ENCODE assay signal across 1 cellular context in the genomic region with DNA sequence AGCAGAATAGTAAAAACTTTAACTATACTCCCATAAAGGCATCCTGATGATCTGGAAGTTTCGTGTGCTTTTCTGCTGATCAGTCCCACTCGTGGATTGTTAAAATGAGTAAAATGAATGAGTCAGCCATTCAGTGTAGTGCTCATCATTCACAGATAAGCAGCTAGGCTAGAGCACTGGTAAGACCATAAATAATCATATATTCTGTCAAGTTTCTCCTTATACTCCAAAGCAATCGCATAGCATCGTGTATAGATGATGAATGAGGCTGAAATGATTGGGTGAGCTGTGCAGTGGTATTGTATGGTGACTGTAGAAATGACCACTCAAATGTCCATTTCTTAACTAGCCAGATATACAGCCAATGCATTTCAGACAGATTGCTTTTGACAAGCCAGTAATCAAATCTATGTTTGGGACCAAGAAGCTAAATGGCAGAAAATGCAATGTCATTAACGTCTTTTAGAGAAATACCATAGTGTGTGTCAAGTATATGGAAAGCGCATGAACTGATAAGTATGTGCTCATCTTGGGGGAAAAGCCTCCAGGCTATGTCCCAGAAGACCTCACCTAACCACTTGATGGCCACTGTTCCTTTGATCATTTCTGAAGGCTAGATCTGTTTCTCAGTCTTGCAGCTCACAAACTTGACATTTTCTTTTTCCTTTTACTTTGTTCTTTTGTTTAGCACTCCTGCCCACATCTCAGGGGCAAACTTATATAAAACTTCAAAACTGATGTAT.
TF ChIP-seq lines count a peak whose summit lies in the region.

No MANE protein-coding gene starts in this region.

TF ChIP-seq in K562, 482 proteins besides CTCF, POLR2A, EP300 and RAD21:
- TF ChIP-seq RBBP5 (IDR thresholded peaks at IDR 0.05; ENCODE audit: borderline replicate concordance, insufficient read depth, low read length, poor library complexity, severe bottlenecking): no peak
- no peak for TF ChIP-seq ZNF311 (CRISPR knock-in tag; IDR thresholded peaks at IDR 0.05)
- TF ChIP-seq TCF3 (CRISPR knock-in tag; IDR thresholded peaks at IDR 0.05): peak; percentile 30; the same call in 1 of the 2 replicates
- TF ChIP-seq MAFK (IDR thresholded peaks at IDR 0.05; ENCODE audit: low read length): peak; percentile 25; the same call in 1 of the 2 replicates
- 0 out of 2 replicates have a peak, but pooled peaks have one; percentile 9 for TF ChIP-seq ZFP1 (CRISPR knock-in tag; IDR thresholded peaks at IDR 0.05)
- TF ChIP-seq FOSL1 (tag; conservative IDR thresholded peaks at IDR 0.05): peak; percentile 46; the same call in 1 of the 2 replicates
- peak; percentile 51 for TF ChIP-seq NFE2 (IDR thresholded peaks at IDR 0.05; ENCODE audit: low read depth)
- peak; percentile 88 for TF ChIP-seq MEIS2 (IDR thresholded peaks at IDR 0.05; ENCODE audit: partially characterized antibody)
- no peak for TF ChIP-seq JUND (IDR thresholded peaks at IDR 0.05; ENCODE audit: borderline replicate concordance, low read depth, low read length)
- TF ChIP-seq JUND (tag; IDR thresholded peaks at IDR 0.05; ENCODE audit: borderline replicate concordance, low read depth, low read length): peak; percentile 62; the same call in 2 of the 3 replicates
- TF ChIP-seq, protein P1, sequence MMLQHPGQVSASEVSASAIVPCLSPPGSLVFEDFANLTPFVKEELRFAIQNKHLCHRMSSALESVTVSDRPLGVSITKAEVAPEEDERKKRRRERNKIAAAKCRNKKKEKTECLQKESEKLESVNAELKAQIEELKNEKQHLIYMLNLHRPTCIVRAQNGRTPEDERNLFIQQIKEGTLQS (IDR thresholded peaks at IDR 0.05): 0 out of 2 replicates have a peak, but pooled peaks have one; percentile 20
- TF ChIP-seq, protein P1 (CRISPR knock-in tag; conservative IDR thresholded peaks at IDR 0.05): no peak
- TF ChIP-seq ZNF696 (CRISPR knock-in tag; conservative IDR thresholded peaks at IDR 0.05): no peak
- TF ChIP-seq RFX5 (IDR thresholded peaks at IDR 0.05; ENCODE audit: low read depth, low read length): no peak
- TF ChIP-seq ATF1 (CRISPR knock-in tag; IDR thresholded peaks at IDR 0.05): no peak
- peak; percentile 29; the same call in 1 of the 2 replicates for TF ChIP-seq ATF1 (tag; IDR thresholded peaks at IDR 0.05)
- TF ChIP-seq MAFG (tag; conservative IDR thresholded peaks at IDR 0.05): peak; percentile 74
- TF ChIP-seq HNRNPLL (IDR thresholded peaks at IDR 0.05; ENCODE audit: low read depth, low read length, poor library complexity, severe bottlenecking): no peak
- 0 out of 2 replicates have a peak, but pooled peaks have one; percentile 4 for TF ChIP-seq ZNF23 (CRISPR knock-in tag; IDR thresholded peaks at IDR 0.05)
- peak; percentile 67 for TF ChIP-seq C11orf30 (IDR thresholded peaks at IDR 0.05; ENCODE audit: low read depth)
- TF ChIP-seq, protein P2, sequence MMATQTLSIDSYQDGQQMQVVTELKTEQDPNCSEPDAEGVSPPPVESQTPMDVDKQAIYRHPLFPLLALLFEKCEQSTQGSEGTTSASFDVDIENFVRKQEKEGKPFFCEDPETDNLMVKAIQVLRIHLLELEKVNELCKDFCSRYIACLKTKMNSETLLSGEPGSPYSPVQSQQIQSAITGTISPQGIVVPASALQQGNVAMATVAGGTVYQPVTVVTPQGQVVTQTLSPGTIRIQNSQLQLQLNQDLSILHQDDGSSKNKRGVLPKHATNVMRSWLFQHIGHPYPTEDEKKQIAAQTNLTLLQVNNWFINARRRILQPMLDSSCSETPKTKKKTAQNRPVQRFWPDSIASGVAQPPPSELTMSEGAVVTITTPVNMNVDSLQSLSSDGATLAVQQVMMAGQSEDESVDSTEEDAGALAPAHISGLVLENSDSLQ (IDR thresholded peaks at IDR 0.05): peak; percentile 58
- TF ChIP-seq NONO (IDR thresholded peaks at IDR 0.05; ENCODE audit: low read depth in 2 of 2, low read length in 1 of 2): no peak
- TF ChIP-seq ZNF316 (IDR thresholded peaks at IDR 0.05): peak; percentile 87
- TF ChIP-seq, protein P3, sequence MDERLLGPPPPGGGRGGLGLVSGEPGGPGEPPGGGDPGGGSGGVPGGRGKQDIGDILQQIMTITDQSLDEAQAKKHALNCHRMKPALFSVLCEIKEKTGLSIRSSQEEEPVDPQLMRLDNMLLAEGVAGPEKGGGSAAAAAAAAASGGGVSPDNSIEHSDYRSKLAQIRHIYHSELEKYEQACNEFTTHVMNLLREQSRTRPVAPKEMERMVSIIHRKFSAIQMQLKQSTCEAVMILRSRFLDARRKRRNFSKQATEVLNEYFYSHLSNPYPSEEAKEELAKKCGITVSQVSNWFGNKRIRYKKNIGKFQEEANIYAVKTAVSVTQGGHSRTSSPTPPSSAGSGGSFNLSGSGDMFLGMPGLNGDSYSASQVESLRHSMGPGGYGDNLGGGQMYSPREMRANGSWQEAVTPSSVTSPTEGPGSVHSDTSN (CRISPR knock-in tag; IDR thresholded peaks at IDR 0.05; ENCODE audit: low read depth): no peak
- TF ChIP-seq, protein P3 (tag; conservative IDR thresholded peaks at IDR 0.05; ENCODE audit: low read depth): peak; percentile 93
